9 cellular contexts compared by ENCODE assay signal in the genomic region with DNA sequence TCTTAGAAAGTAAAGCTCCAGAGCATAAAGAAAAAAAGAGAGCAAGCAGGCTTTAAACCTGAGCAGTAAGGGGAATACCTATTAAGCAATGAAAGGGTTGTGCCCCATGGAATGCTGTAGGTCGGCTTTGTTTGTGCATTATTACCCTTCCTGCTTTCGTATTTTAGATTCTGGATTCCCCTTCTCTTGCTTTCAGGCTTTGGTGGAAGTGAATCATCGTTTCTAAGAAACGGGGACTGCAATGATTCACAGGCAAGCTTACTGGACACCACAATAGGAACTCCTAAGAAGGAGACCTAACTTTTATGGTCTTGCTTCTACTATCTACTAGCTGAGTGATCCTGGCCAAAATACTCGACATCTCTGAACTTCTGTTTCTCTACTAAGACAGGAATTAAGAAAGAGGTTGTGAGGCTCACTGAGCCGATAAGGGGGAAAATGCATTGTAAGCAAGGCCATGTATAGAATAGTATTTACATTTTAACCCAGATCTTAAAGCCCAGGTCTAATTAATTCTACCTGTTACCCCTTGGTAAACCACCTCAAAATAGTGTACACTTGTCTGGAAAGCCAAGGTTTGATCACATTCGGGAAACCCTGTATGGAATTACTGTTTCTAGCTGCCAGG. TPM values are rescaled to one million over a fixed set of nuclear protein-coding genes. Genes with fewer than 3 reads are reported as not detected.
A peak's percentile ranks its signal among the peaks of the same experiment; 100 is the strongest.
DNase-seq lines count a peak whose midpoint lies in the region; ATAC-seq and TF ChIP-seq lines count a peak whose summit lies in the region.
"Had no signal": no experiment of that assay in that cellular context is flagged by ENCODE, and none has a peak within 500 bp of the region (broad histone marks: within the 10 kb centered on the region; RNA-seq: fewer than 3 reads in every experiment).

No MANE protein-coding gene starts in this region.

- no peak for TF ChIP-seq CTCF in tibial artery (IDR thresholded peaks at IDR 0.05)

- intact Hi-C loops in tibial artery (cut with DNase I; ENCODE audit: low total_unique reads) = no loop called here

- peak overlapping the region; percentile 19 to 42 for H3K27ac ChIP-seq in tibial artery

- peak; percentile 39 for ATAC-seq in HG03520 (IDR thresholded peaks at IDR 0.05; ENCODE audit: unreplicated experiment)

- no peaks in the 10 kb centered on the region for H3K9me3 Mint-ChIP-seq in activated CD4-positive, alpha-beta T cell treated with anti-CD3 and anti-CD28 coated beads, Interleukin-2, amount 10 ng/mL, durations not matched to agents 7 days and 5 days
- H3K9me3 Mint-ChIP-seq: IgD-negative memory B cell had no signal

- H3K27me3 Mint-ChIP-seq in activated CD4-positive, alpha-beta T cell treated with anti-CD3 and anti-CD28 coated beads, Interleukin-2, amount 10 ng/mL, durations not matched to agents 7 days and 5 days = peaks cover 12% of the 10 kb centered on the region

- peaks cover 0 to 40% (median 18%) of the 10 kb centered on the region in 4 donors for H3K4me1 ChIP-seq in tibial artery

- POLR2A ChIA-PET in activated CD4-positive, alpha-beta T cell treated with anti-CD3 and anti-CD28 coated beads, Interleukin-2, amount 10 ng/mL, durations not matched to agents 7 days and 5 days (lab: Charles Lee) = no interaction called here

- no peaks in the 10 kb centered on the region for H3K9me3 ChIP-seq in tibial artery

- H3K36me3 ChIP-seq in tibial artery = peaks cover 2 to 15% (median 11%) of the 10 kb centered on the region in 3 donors

- no peaks in the 10 kb centered on the region for H3K27me3 ChIP-seq in tibial artery

- H3K27ac Mint-ChIP-seq in activated CD4-positive, alpha-beta T cell treated with anti-CD3 and anti-CD28 coated beads, Interleukin-2, amount 10 ng/mL, durations not matched to agents 7 days and 5 days = peak overlapping the region; percentile 83

- peak; percentile 89 for DNase-seq in CD1c-positive myeloid dendritic cell (ENCODE audit: extremely low spot score)
- DNase-seq in GM19238 (ENCODE audit: insufficient read length, low spot score) = peak; percentile 31
- peak; percentile 23 for DNase-seq in activated CD4-positive, alpha-beta T cell treated with anti-CD3 and anti-CD28 coated beads, Interleukin-2, amount 10 ng/mL, durations not matched to agents 7 days and 5 days
- peak; percentile 78 for DNase-seq in hepatic stellate cell (ENCODE audit: low spot score)
- DNase-seq in tibial artery = no peak
- DNase-seq in NCI-H1092 treated with DMSO at 0.1 percent for 48 hours (lab: John Stamatoyannopoulos, UW) = no peak
- no peak for DNase-seq in NCI-H1092 (lab: John Stamatoyannopoulos, UW)

- H3K4me3 Mint-ChIP-seq in activated CD4-positive, alpha-beta T cell treated with anti-CD3 and anti-CD28 coated beads, Interleukin-2, amount 10 ng/mL, durations not matched to agents 7 days and 5 days = peak overlapping the region; percentile 50

- peaks cover 39% of the 10 kb centered on the region for H3K4me1 Mint-ChIP-seq in activated CD4-positive, alpha-beta T cell treated with anti-CD3 and anti-CD28 coated beads, Interleukin-2, amount 10 ng/mL, durations not matched to agents 7 days and 5 days

- H3K4me3 ChIP-seq in tibial artery = peak overlapping the region in 1 of 2 donors; percentile 77

- CTCF ChIA-PET in activated CD4-positive, alpha-beta T cell treated with anti-CD3 and anti-CD28 coated beads, Interleukin-2, amount 10 ng/mL, durations not matched to agents 7 days and 5 days (lab: Charles Lee) = interaction anchor here (0.6 to 2.7 kb wide), 4 partner anchors 17 to 566 kb away, joined by 4 to 10 read pairs (median 5); no protein-coding TSS in a partner anchor

- H3K36me3 Mint-ChIP-seq in activated CD4-positive, alpha-beta T cell treated with anti-CD3 and anti-CD28 coated beads, Interleukin-2, amount 10 ng/mL, durations not matched to agents 7 days and 5 days (ENCODE audit: low read depth) = peaks cover 6% of the 10 kb centered on the region
- H3K36me3 Mint-ChIP-seq: IgD-negative memory B cell had no signal

RNA-seq across cellular contexts. Expression of a gene that starts 1.2 kb away (rescaled TPM):
- 10 to 100 TPM; 17.3 to 18.0 TPM for total RNA-seq in activated CD4-positive, alpha-beta T cell treated with anti-CD3 and anti-CD28 coated beads, Interleukin-2, amount 10 ng/mL, durations not matched to agents 7 days and 5 days

Comparison
In these comparisons a context has a peak if more than half of its experiments do, and no peak if none do; other contexts are left out.
1. DNase-seq: peak in CD1c-positive myeloid dendritic cell (single experiment), GM19238 (single experiment), activated CD4-positive, alpha-beta T cell treated with anti-CD3 and anti-CD28 coated beads, Interleukin-2, amount 10 ng/mL, durations not matched to agents 7 days and 5 days (single experiment) and hepatic stellate cell (single experiment); none in tibial artery (0 of 2), NCI-H1092 treated with DMSO at 0.1 percent for 48 hours (single experiment) and NCI-H1092 (single experiment).